Comparison of ENCODE assay signal across 1 cellular context in the genomic region with DNA sequence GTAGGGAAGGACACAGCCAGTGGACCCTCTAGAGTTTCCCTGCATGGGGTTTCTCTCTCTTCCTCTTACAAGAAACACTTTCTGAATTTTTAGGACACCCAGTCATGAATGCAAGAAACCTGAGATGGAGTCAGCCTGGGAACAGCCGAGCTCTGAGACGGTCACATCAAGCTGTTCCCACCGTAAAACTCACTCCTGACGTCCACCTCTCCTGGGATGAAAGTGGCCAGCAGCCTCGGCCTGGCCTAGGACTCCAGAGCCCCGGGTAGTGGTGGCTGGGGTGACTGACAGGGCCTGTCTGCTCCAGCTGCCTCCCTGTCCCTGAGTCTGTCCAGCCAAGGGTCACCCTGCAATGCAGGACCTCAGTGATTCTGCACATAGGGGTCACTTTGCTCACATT.
TF ChIP-seq lines count a peak whose summit lies in the region.

No MANE protein-coding gene starts in this region.

TF ChIP-seq in HepG2, 621 proteins besides CTCF, POLR2A, EP300 and RAD21 (continued from another document):
- TF ChIP-seq GLI4 (CRISPR knock-in tag; IDR thresholded peaks at IDR 0.05; ENCODE audit: borderline replicate concordance), result no peak
- no peak for TF ChIP-seq ZBTB39 (CRISPR knock-in tag; IDR thresholded peaks at IDR 0.05)
- no peak for TF ChIP-seq ZNF782 (CRISPR knock-in tag; IDR thresholded peaks at IDR 0.05; ENCODE audit: borderline replicate concordance)
- no peak for TF ChIP-seq ATF7 (IDR thresholded peaks at IDR 0.05)
- no peak for TF ChIP-seq ATF7 (CRISPR knock-in tag; IDR thresholded peaks at IDR 0.05)
- no peak for TF ChIP-seq HIVEP1 (CRISPR knock-in tag; IDR thresholded peaks at IDR 0.05)
- TF ChIP-seq KDM1A (CRISPR knock-in tag; IDR thresholded peaks at IDR 0.05), result no peak
- no peak for TF ChIP-seq NFAT5 (CRISPR knock-in tag; IDR thresholded peaks at IDR 0.05)
- no peak for TF ChIP-seq RARA (CRISPR knock-in tag; IDR thresholded peaks at IDR 0.05)
- TF ChIP-seq KDM5A (IDR thresholded peaks at IDR 0.05; ENCODE audit: borderline replicate concordance, low read length), result no peak
